In the genomic region with DNA sequence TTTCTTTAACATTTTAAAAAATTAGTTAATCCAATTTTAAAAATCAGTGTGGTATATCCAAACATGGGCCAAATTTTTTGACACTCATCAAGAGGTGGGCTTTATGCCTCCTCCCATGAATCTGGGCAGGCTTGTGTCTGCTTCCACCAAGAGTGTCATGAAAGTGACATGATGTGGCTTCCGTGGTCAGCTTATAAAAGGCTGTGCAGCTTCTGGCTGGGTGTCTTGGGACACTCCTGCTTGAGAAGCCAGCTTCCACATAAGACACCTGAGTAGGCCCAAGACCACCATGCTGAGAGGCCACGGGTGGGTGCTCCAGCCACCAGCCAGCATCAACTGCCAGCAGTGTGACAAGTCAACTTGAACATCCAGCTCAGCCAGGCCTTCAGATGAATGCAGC, we compare ENCODE assay signal across 16 cellular contexts.
DNase-seq lines count a peak whose midpoint lies in the region; ATAC-seq and FAIRE-seq lines count a peak whose summit lies in the region.
"Had no signal": no experiment of that assay in that cellular context is flagged by ENCODE, and none has a peak within 500 bp of the region (broad histone marks: within the 10 kb centered on the region; RNA-seq: fewer than 3 reads in every experiment).

No MANE protein-coding gene starts in this region.

- H3K27ac ChIP-seq in neuronal stem cell (replicated peaks; ENCODE audit: low read length) = no peak overlapping the region

- H4K8ac ChIP-seq in neuronal stem cell (ENCODE audit: low read depth, low read length) = no peak overlapping the region

- H3K36me3 ChIP-seq in neuronal stem cell (replicated peaks in 1 of 2; ENCODE audit: control insufficient read depth in 2 of 2, insufficient read depth in 2 of 2, low read length in 2 of 2) = no peaks in the 10 kb centered on the region

- no peak overlapping the region for H2BK5ac ChIP-seq in neuronal stem cell (ENCODE audit: low read length)

- no peaks in the 10 kb centered on the region for H3K27me3 Mint-ChIP-seq in activated T-cell treated with anti-CD3 and anti-CD28 coated beads, Interleukin-2, amount 50 U/mL, for 24 hours
- no peaks in the 10 kb centered on the region for H3K27me3 Mint-ChIP-seq in activated T-helper 1 cell treated with anti-CD3 and anti-CD28 coated beads, Interleukin-12 subunit alpha, Interleukin-12 subunit beta, Interleukin-2, Interleukin-4 antibody, amounts not matched to agents 30 ng/mL and 10 ng/mL and 1 ng/mL, durations not matched to agents 14 hours and 24 hours and 36 hours (ENCODE audit: insufficient read depth)
- H3K27me3 Mint-ChIP-seq: CD4-positive, CD25-positive, alpha-beta regulatory T cell had no signal

- intact Hi-C loops in activated T-helper 1 cell treated with anti-CD3 and anti-CD28 coated beads, Interleukin-12 subunit alpha, Interleukin-12 subunit beta, Interleukin-2, Interleukin-4 antibody, amounts not matched to agents 30 ng/mL and 10 ng/mL and 1 ng/mL, durations not matched to agents 14 hours and 24 hours and 36 hours (cut with micrococcal nuclease) = no loop called here

- H3K4me1 ChIP-seq in neuronal stem cell (ENCODE audit: control insufficient read depth in 2 of 2, insufficient read depth in 1 of 2, low read depth in 1 of 2, low read length in 2 of 2) = peaks cover 0 to 2% of the 10 kb centered on the region in 2 donors

- ATAC-seq in GM19351 (IDR thresholded peaks at IDR 0.05; ENCODE audit: unreplicated experiment) = no peak

- no peak overlapping the region for H3K4me2 ChIP-seq in neuronal stem cell (ENCODE audit: insufficient read depth, low read length, poor library complexity, severe bottlenecking)

- peak overlapping the region; percentile 50 for H3K27ac Mint-ChIP-seq in activated T-cell treated with anti-CD3 and anti-CD28 coated beads, Interleukin-2, amount 50 U/mL, for 24 hours
- peak overlapping the region; percentile 89 for H3K27ac Mint-ChIP-seq in activated T-helper 1 cell treated with anti-CD3 and anti-CD28 coated beads, Interleukin-12 subunit alpha, Interleukin-12 subunit beta, Interleukin-2, Interleukin-4 antibody, amounts not matched to agents 30 ng/mL and 10 ng/mL and 1 ng/mL, durations not matched to agents 14 hours and 24 hours and 36 hours
- H3K27ac Mint-ChIP-seq: CD4-positive, CD25-positive, alpha-beta regulatory T cell had no signal

- no peak overlapping the region for H3K9ac ChIP-seq in neuronal stem cell (ENCODE audit: low read depth, low read length, poor library complexity)

- H3K4me1 Mint-ChIP-seq in activated T-cell treated with anti-CD3 and anti-CD28 coated beads, Interleukin-2, amount 50 U/mL, for 24 hours (ENCODE audit: low read depth) = peaks cover 81% of the 10 kb centered on the region
- peaks cover 78% of the 10 kb centered on the region for H3K4me1 Mint-ChIP-seq in activated T-helper 1 cell treated with anti-CD3 and anti-CD28 coated beads, Interleukin-12 subunit alpha, Interleukin-12 subunit beta, Interleukin-2, Interleukin-4 antibody, amounts not matched to agents 30 ng/mL and 10 ng/mL and 1 ng/mL, durations not matched to agents 14 hours and 24 hours and 36 hours (ENCODE audit: low read depth)

- H3K79me1 ChIP-seq in neuronal stem cell (ENCODE audit: low read depth, low read length) = no peaks in the 10 kb centered on the region

- no CpG with 5 or more reads among the region's 2 CpGs for WGBS in neuronal stem cell (ENCODE audit: extremely low coverage in 2 of 2, insufficient read length in 2 of 2, insufficient replicate concordance in 1 of 2), 2 donors

- H3K14ac ChIP-seq in neuronal stem cell (ENCODE audit: low read length) = no peak overlapping the region

- peaks cover 0 to 46% (median 0%) of the 10 kb centered on the region in 3 experiments for H3K27me3 ChIP-seq in neuronal stem cell (ENCODE audit: control insufficient read depth in 3 of 3, insufficient read depth in 3 of 3, low read depth in 1 of 3, low read length in 3 of 3)

- no peak overlapping the region for H3K4ac ChIP-seq in neuronal stem cell (ENCODE audit: low read length)

- H3K36me3 Mint-ChIP-seq in activated T-cell treated with anti-CD3 and anti-CD28 coated beads, Interleukin-2, amount 50 U/mL, for 24 hours (ENCODE audit: low read depth) = no peaks in the 10 kb centered on the region
- H3K36me3 Mint-ChIP-seq in activated T-helper 1 cell treated with anti-CD3 and anti-CD28 coated beads, Interleukin-12 subunit alpha, Interleukin-12 subunit beta, Interleukin-2, Interleukin-4 antibody, amounts not matched to agents 30 ng/mL and 10 ng/mL and 1 ng/mL, durations not matched to agents 14 hours and 24 hours and 36 hours (ENCODE audit: low read depth) = peaks cover 3% of the 10 kb centered on the region
- H3K36me3 Mint-ChIP-seq: CD4-positive, CD25-positive, alpha-beta regulatory T cell had no signal

- no peak for DNase-seq in activated T-cell treated with anti-CD3 and anti-CD28 coated beads, Interleukin-2, amount 50 U/mL, for 24 hours
- no peak for DNase-seq in activated T-cell treated with anti-CD3 and anti-CD28 coated beads for 4 hours
- DNase-seq in GM18507 (ENCODE audit: extremely low spot score, insufficient read length, low read depth) = no peak
- DNase-seq in activated T-helper 1 cell treated with anti-CD3 and anti-CD28 coated beads, Interleukin-12 subunit alpha, Interleukin-12 subunit beta, Interleukin-2, Interleukin-4 antibody, amounts not matched to agents 30 ng/mL and 10 ng/mL and 1 ng/mL, durations not matched to agents 14 hours and 24 hours and 36 hours (ENCODE audit: low spot score) = no peak
- no peak for DNase-seq in neuronal stem cell (ENCODE audit: low spot score)
- no peak for DNase-seq in COR-L47 (lab: John Stamatoyannopoulos, UW)
- DNase-seq in LoVo (ENCODE audit: low spot score) = no peak
- DNase-seq: CD4-positive, CD25-positive, alpha-beta regulatory T cell; HFFc6; KBM-7; NCI-H1417; NCI-H1930; NCI-H2171; NCI-H446 treated with DMSO at 0.1 percent for 48 hours; NCI-H82 had no signal

- no peak overlapping the region for H2BK12ac ChIP-seq in neuronal stem cell (ENCODE audit: low read length)

- H4K91ac ChIP-seq in neuronal stem cell (ENCODE audit: low read depth, low read length, poor library complexity) = no peak overlapping the region

- peak; percentile 18 for FAIRE-seq in GM18507 (lab: Jason Lieb, UNC)

- no peak overlapping the region for H3K23ac ChIP-seq in neuronal stem cell (ENCODE audit: low read depth, low read length, poor library complexity)

- no peak overlapping the region for H2AK5ac ChIP-seq in neuronal stem cell (ENCODE audit: low read depth, low read length)

- no peaks in the 10 kb centered on the region for H3K9me3 Mint-ChIP-seq in activated T-cell treated with anti-CD3 and anti-CD28 coated beads, Interleukin-2, amount 50 U/mL, for 24 hours
- H3K9me3 Mint-ChIP-seq in activated T-helper 1 cell treated with anti-CD3 and anti-CD28 coated beads, Interleukin-12 subunit alpha, Interleukin-12 subunit beta, Interleukin-2, Interleukin-4 antibody, amounts not matched to agents 30 ng/mL and 10 ng/mL and 1 ng/mL, durations not matched to agents 14 hours and 24 hours and 36 hours = no peaks in the 10 kb centered on the region
- H3K9me3 Mint-ChIP-seq: CD4-positive, CD25-positive, alpha-beta regulatory T cell; HFFc6 had no signal

- H3K18ac ChIP-seq in neuronal stem cell (ENCODE audit: low read length) = peak overlapping the region; percentile 7

- H2BK120ac ChIP-seq in neuronal stem cell (ENCODE audit: low read depth, low read length) = no peak overlapping the region

- no peak overlapping the region for H2BK15ac ChIP-seq in neuronal stem cell (ENCODE audit: low read length)

- H3K4me3 ChIP-seq in neuronal stem cell (ENCODE audit: low read length in 2 of 2) = no peak overlapping the region

- H2AFZ ChIP-seq in neuronal stem cell (ENCODE audit: low read length) = no peak overlapping the region

- no peaks in the 10 kb centered on the region for H3K9me3 ChIP-seq in neuronal stem cell (replicated peaks in 1 of 2; ENCODE audit: control insufficient read depth in 2 of 2, insufficient read depth in 1 of 2, low read depth in 1 of 2, low read length in 2 of 2)

- H3K4me3 Mint-ChIP-seq in activated T-cell treated with anti-CD3 and anti-CD28 coated beads, Interleukin-2, amount 50 U/mL, for 24 hours = no peak overlapping the region
- no peak overlapping the region for H3K4me3 Mint-ChIP-seq in activated T-helper 1 cell treated with anti-CD3 and anti-CD28 coated beads, Interleukin-12 subunit alpha, Interleukin-12 subunit beta, Interleukin-2, Interleukin-4 antibody, amounts not matched to agents 30 ng/mL and 10 ng/mL and 1 ng/mL, durations not matched to agents 14 hours and 24 hours and 36 hours
- H3K4me3 Mint-ChIP-seq: CD4-positive, CD25-positive, alpha-beta regulatory T cell; HFFc6 had no signal
